3 cellular contexts compared by ENCODE assay signal in the genomic region with DNA sequence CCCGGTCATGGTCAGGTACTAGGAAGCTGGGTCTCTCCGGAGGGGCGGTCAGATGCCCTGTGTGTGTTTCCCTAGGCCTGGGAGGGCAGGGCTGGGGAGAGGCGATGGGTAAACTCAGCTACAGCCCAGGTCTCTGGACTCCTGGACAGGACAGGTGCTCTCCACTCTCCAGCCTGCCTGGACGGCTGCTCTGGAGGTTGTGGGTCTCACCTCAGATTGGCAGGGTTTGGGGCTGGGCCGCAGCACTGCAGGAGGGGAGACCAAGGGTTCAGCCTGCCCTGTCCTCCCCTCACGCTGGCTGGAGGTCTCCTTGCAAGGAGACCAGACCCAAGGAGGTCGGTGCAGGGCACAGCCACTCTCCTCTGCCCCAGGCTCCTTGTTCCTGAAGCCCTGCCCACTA.
TF ChIP-seq lines count a peak whose summit lies in the region.

No MANE protein-coding gene starts in this region.

TF ChIP-seq in SK-N-SH, 30 proteins besides CTCF, POLR2A, EP300 and RAD21 (continues in another document):
- TF ChIP-seq, protein P1, sequence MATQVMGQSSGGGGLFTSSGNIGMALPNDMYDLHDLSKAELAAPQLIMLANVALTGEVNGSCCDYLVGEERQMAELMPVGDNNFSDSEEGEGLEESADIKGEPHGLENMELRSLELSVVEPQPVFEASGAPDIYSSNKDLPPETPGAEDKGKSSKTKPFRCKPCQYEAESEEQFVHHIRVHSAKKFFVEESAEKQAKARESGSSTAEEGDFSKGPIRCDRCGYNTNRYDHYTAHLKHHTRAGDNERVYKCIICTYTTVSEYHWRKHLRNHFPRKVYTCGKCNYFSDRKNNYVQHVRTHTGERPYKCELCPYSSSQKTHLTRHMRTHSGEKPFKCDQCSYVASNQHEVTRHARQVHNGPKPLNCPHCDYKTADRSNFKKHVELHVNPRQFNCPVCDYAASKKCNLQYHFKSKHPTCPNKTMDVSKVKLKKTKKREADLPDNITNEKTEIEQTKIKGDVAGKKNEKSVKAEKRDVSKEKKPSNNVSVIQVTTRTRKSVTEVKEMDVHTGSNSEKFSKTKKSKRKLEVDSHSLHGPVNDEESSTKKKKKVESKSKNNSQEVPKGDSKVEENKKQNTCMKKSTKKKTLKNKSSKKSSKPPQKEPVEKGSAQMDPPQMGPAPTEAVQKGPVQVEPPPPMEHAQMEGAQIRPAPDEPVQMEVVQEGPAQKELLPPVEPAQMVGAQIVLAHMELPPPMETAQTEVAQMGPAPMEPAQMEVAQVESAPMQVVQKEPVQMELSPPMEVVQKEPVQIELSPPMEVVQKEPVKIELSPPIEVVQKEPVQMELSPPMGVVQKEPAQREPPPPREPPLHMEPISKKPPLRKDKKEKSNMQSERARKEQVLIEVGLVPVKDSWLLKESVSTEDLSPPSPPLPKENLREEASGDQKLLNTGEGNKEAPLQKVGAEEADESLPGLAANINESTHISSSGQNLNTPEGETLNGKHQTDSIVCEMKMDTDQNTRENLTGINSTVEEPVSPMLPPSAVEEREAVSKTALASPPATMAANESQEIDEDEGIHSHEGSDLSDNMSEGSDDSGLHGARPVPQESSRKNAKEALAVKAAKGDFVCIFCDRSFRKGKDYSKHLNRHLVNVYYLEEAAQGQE (IDR thresholded peaks at IDR 0.05; ENCODE audit: low read depth, low read length), result no peak
- TF ChIP-seq YY1 (IDR thresholded peaks at IDR 0.05; ENCODE audit: low read depth) (no peak), GABPA (IDR thresholded peaks at IDR 0.05; ENCODE audit: low read depth) (no peak), JUND (IDR thresholded peaks at IDR 0.05) (no peak), MEF2A (IDR thresholded peaks at IDR 0.05; ENCODE audit: borderline replicate concordance, low read depth) (no peak), TCF12 (IDR thresholded peaks at IDR 0.05) (no peak), POLR2AphosphoS5 (IDR thresholded peaks at IDR 0.05; ENCODE audit: low read depth, low read length) (no peak), FOSL2 (IDR thresholded peaks at IDR 0.05; ENCODE audit: borderline replicate concordance, low read depth) (no peak), TAF1 (IDR thresholded peaks at IDR 0.05; ENCODE audit: borderline replicate concordance, low read depth, low read length) (no peak)
- TF ChIP-seq, protein P2, sequence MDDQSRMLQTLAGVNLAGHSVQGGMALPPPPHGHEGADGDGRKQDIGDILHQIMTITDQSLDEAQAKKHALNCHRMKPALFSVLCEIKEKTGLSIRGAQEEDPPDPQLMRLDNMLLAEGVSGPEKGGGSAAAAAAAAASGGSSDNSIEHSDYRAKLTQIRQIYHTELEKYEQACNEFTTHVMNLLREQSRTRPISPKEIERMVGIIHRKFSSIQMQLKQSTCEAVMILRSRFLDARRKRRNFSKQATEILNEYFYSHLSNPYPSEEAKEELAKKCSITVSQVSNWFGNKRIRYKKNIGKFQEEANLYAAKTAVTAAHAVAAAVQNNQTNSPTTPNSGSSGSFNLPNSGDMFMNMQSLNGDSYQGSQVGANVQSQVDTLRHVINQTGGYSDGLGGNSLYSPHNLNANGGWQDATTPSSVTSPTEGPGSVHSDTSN (IDR thresholded peaks at IDR 0.05), result no peak
- TF ChIP-seq, protein P3, sequence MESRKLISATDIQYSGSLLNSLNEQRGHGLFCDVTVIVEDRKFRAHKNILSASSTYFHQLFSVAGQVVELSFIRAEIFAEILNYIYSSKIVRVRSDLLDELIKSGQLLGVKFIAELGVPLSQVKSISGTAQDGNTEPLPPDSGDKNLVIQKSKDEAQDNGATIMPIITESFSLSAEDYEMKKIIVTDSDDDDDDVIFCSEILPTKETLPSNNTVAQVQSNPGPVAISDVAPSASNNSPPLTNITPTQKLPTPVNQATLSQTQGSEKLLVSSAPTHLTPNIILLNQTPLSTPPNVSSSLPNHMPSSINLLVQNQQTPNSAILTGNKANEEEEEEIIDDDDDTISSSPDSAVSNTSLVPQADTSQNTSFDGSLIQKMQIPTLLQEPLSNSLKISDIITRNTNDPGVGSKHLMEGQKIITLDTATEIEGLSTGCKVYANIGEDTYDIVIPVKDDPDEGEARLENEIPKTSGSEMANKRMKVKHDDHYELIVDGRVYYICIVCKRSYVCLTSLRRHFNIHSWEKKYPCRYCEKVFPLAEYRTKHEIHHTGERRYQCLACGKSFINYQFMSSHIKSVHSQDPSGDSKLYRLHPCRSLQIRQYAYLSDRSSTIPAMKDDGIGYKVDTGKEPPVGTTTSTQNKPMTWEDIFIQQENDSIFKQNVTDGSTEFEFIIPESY (IDR thresholded peaks at IDR 0.05; ENCODE audit: borderline replicate concordance, low read depth), result no peak
- TF ChIP-seq, protein P4, sequence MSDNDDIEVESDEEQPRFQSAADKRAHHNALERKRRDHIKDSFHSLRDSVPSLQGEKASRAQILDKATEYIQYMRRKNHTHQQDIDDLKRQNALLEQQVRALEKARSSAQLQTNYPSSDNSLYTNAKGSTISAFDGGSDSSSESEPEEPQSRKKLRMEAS (IDR thresholded peaks at IDR 0.05; ENCODE audit: low read depth), result no peak

TF ChIP-seq in SK-N-SH treated with all-trans-retinoic acid at 6 μM for 48 hours, 23 proteins besides CTCF, POLR2A, EP300 and RAD21:
- no peak for TF ChIP-seq ARNTL (CRISPR knock-in tag; IDR thresholded peaks at IDR 0.05; ENCODE audit: borderline replicate concordance, low read depth)
- TF ChIP-seq ZC3H10 (CRISPR knock-in tag; IDR thresholded peaks at IDR 0.05), result no peak
- TF ChIP-seq ZFP3 (CRISPR knock-in tag; IDR thresholded peaks at IDR 0.05), result no peak
- TF ChIP-seq, protein P5, sequence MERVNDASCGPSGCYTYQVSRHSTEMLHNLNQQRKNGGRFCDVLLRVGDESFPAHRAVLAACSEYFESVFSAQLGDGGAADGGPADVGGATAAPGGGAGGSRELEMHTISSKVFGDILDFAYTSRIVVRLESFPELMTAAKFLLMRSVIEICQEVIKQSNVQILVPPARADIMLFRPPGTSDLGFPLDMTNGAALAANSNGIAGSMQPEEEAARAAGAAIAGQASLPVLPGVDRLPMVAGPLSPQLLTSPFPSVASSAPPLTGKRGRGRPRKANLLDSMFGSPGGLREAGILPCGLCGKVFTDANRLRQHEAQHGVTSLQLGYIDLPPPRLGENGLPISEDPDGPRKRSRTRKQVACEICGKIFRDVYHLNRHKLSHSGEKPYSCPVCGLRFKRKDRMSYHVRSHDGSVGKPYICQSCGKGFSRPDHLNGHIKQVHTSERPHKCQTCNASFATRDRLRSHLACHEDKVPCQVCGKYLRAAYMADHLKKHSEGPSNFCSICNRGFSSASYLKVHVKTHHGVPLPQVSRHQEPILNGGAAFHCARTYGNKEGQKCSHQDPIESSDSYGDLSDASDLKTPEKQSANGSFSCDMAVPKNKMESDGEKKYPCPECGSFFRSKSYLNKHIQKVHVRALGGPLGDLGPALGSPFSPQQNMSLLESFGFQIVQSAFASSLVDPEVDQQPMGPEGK (CRISPR knock-in tag; IDR thresholded peaks at IDR 0.05; ENCODE audit: borderline replicate concordance), result no peak
- TF ChIP-seq BACH2 (CRISPR knock-in tag; IDR thresholded peaks at IDR 0.05; ENCODE audit: borderline replicate concordance), result no peak

TF ChIP-seq in endothelial cell of umbilical vein, 7 proteins besides CTCF, POLR2A, EP300 and RAD21:
- TF ChIP-seq, protein P4 (IDR thresholded peaks at IDR 0.05; ENCODE audit: insufficient read depth, insufficient read length), result no peak
- TF ChIP-seq JUN (IDR thresholded peaks at IDR 0.05; ENCODE audit: borderline replicate concordance, insufficient read depth, insufficient read length, low read depth) (no peak), POLR2AphosphoS5 (IDR thresholded peaks at IDR 0.05; ENCODE audit: insufficient read depth, low read depth, low read length) (no peak), MYC (IDR thresholded peaks at IDR 0.05; ENCODE audit: low read depth, low read length) (no peak), EZH2 (IDR thresholded peaks at IDR 0.05; ENCODE audit: borderline replicate concordance, low read depth, low read length, severe bottlenecking) (no peak), FOS (IDR thresholded peaks at IDR 0.05; ENCODE audit: borderline replicate concordance, insufficient read depth, low read length) (no peak), GATA2 (IDR thresholded peaks at IDR 0.05; ENCODE audit: insufficient read depth, insufficient read length, low read depth, low read length) (no peak)
